ENCODE assay signal across 8 cellular contexts in the genomic region with DNA sequence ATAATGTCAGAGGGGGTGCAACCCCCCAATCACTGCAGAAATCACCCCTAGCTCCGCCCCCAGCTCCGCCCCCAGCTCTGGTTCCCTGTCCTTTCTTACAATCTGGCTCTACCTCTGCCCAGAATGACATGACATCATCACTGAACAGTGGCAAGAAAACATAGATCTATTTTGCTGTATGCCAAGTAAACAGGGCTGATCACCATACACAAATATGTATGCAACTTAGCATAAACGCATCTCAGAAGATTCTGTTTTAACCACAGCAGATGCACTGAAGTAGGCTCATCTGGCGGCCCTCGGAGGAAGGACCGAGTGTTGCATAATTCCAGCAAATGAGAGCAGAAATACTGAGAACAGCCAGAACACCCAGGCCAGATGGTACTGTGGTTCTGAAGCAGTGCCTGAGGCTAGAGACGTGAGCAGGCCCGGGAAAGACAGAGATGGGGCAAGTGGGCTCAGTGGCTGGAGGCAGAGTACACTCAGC.
A peak's percentile ranks its signal among the peaks of the same experiment; 100 is the strongest.
DNase-seq lines count a peak whose midpoint lies in the region; ATAC-seq and TF ChIP-seq lines count a peak whose summit lies in the region.

No MANE protein-coding gene starts in this region.

- H3K36me3 ChIP-seq in hepatocyte (replicated peaks; ENCODE audit: insufficient read depth, low read depth) (no peaks in the 10 kb centered on the region), thoracic aorta (peaks cover 5% of the 10 kb centered on the region), colonic mucosa (no peaks in the 10 kb centered on the region), neural progenitor cell (no peaks in the 10 kb centered on the region)

- H2AFZ ChIP-seq in hepatocyte (no peak overlapping the region), neural progenitor cell (replicated peaks) (no peak overlapping the region)

- H3K27ac ChIP-seq in hepatocyte (no peak overlapping the region), thoracic aorta (no peak overlapping the region), colonic mucosa (no peak overlapping the region), neural progenitor cell (no peak overlapping the region)

- no peaks in the 10 kb centered on the region for H3F3A ChIP-seq in neural progenitor cell (ENCODE audit: low read depth)

- no peak overlapping the region for H3K9ac ChIP-seq in colonic mucosa (ENCODE audit: low read depth in 2 of 2, low read length in 2 of 2)
- H3K9ac ChIP-seq in neural progenitor cell: no peak overlapping the region

- H3K9me3 Mint-ChIP-seq in activated naive CD4-positive, alpha-beta T cell treated with anti-CD3 and anti-CD28 coated beads for 36 hours: peaks cover 24% of the 10 kb centered on the region
- H3K9me3 Mint-ChIP-seq in neural progenitor cell: no peaks in the 10 kb centered on the region

- H3K9me3 ChIP-seq in hepatocyte (ENCODE audit: low read depth): no peaks in the 10 kb centered on the region
- no peaks in the 10 kb centered on the region for H3K9me3 ChIP-seq in thoracic aorta
- H3K9me3 ChIP-seq in colonic mucosa: no peaks in the 10 kb centered on the region
- H3K9me3 ChIP-seq in neural progenitor cell (ENCODE audit: low read depth): no peaks in the 10 kb centered on the region

- H4K20me1 ChIP-seq in hepatocyte (ENCODE audit: insufficient read depth, poor library complexity, severe bottlenecking) (no peaks in the 10 kb centered on the region), neural progenitor cell (ENCODE audit: low read depth) (no peaks in the 10 kb centered on the region)

- no peaks in the 10 kb centered on the region for H3K79me2 ChIP-seq in hepatocyte
- no peaks in the 10 kb centered on the region for H3K79me2 ChIP-seq in neural progenitor cell (ENCODE audit: low read depth)

- peaks cover 28% of the 10 kb centered on the region for H3K36me3 Mint-ChIP-seq in activated naive CD4-positive, alpha-beta T cell treated with anti-CD3 and anti-CD28 coated beads for 36 hours (ENCODE audit: low read depth)
- H3K36me3 Mint-ChIP-seq in neural progenitor cell: no peaks in the 10 kb centered on the region

- H3K27me3 ChIP-seq in hepatocyte (no peaks in the 10 kb centered on the region), thoracic aorta (replicated peaks; ENCODE audit: insufficient read depth) (no peaks in the 10 kb centered on the region), colonic mucosa (no peaks in the 10 kb centered on the region), neural progenitor cell (no peaks in the 10 kb centered on the region)

- WGBS in hepatocyte (ENCODE audit: low lambda C conversion rate, missing lambda C conversion rate): 78% methylated on average over 8 of the region's 8 CpGs

- H3K27me3 Mint-ChIP-seq in activated naive CD4-positive, alpha-beta T cell treated with anti-CD3 and anti-CD28 coated beads for 36 hours (ENCODE audit: low read depth): no peaks in the 10 kb centered on the region
- peaks cover 5% of the 10 kb centered on the region for H3K27me3 Mint-ChIP-seq in neural progenitor cell (ENCODE audit: insufficient read depth, low read depth)

- H3K4me3 Mint-ChIP-seq in activated naive CD4-positive, alpha-beta T cell treated with anti-CD3 and anti-CD28 coated beads for 36 hours: no peak overlapping the region
- no peak overlapping the region for H3K4me3 Mint-ChIP-seq in neural progenitor cell

- H3K4me3 ChIP-seq in hepatocyte (no peak overlapping the region), thoracic aorta (peak overlapping the region; percentile 5), colonic mucosa (no peak overlapping the region), neural progenitor cell (no peak overlapping the region)

- no peaks in the 10 kb centered on the region for H3K4me1 ChIP-seq in hepatocyte (ENCODE audit: insufficient read depth)
- peaks cover 49 to 67% of the 10 kb centered on the region in 2 donors for H3K4me1 ChIP-seq in thoracic aorta (ENCODE audit: control insufficient read depth in 1 of 2, low read depth in 2 of 2)
- H3K4me1 ChIP-seq in colonic mucosa: no peaks in the 10 kb centered on the region
- no peaks in the 10 kb centered on the region for H3K4me1 ChIP-seq in neural progenitor cell

- H3K4me1 Mint-ChIP-seq in activated naive CD4-positive, alpha-beta T cell treated with anti-CD3 and anti-CD28 coated beads for 36 hours (ENCODE audit: low read depth): peaks cover 86% of the 10 kb centered on the region
- peaks cover 3% of the 10 kb centered on the region for H3K4me1 Mint-ChIP-seq in neural progenitor cell

- intact Hi-C loops in activated naive CD4-positive, alpha-beta T cell treated with anti-CD3 and anti-CD28 coated beads for 36 hours (cut with micrococcal nuclease): no loop called here
- intact Hi-C loops in colonic mucosa (cut with DNase I): no loop called here

- no peak for ATAC-seq in thoracic aorta (ENCODE audit: insufficient number of reproducible peaks, low FRiP score, low read depth)

- CTCF ChIA-PET in activated naive CD4-positive, alpha-beta T cell treated with anti-CD3 and anti-CD28 coated beads for 36 hours (lab: Charles Lee): interaction anchor here (0.7 to 3.0 kb wide), 6 partner anchors 13 to 63 kb away, joined by 3 to 14 read pairs (median 6); no protein-coding TSS in a partner anchor

- peak; percentile 61 for DNase-seq in DMS 273 treated with DMSO at 0.1 percent for 48 hours (lab: John Stamatoyannopoulos, UW)
- DNase-seq in M059J (ENCODE audit: low read depth): peak; percentile 90
- DNase-seq in activated naive CD4-positive, alpha-beta T cell treated with anti-CD3 and anti-CD28 coated beads for 36 hours: peak; percentile 52
- peak; percentile 38 for DNase-seq in hepatocyte (ENCODE audit: low spot score)
- DNase-seq in thoracic aorta (ENCODE audit: low spot score): no peak
- no peak for DNase-seq in colonic mucosa
- DNase-seq in hepatic stellate cell (ENCODE audit: low spot score): no peak
- DNase-seq in neural progenitor cell (ENCODE audit: low spot score): no peak

- H3K4me2 ChIP-seq in hepatocyte: no peak overlapping the region
- H3K4me2 ChIP-seq in neural progenitor cell: no peak overlapping the region

- TF ChIP-seq CTCF in hepatocyte (IDR thresholded peaks at IDR 0.05; ENCODE audit: poor library complexity) (no peak), thoracic aorta (IDR thresholded peaks at IDR 0.05) (no peak), colonic mucosa (IDR thresholded peaks at IDR 0.05) (no peak), neural progenitor cell (IDR thresholded peaks at IDR 0.05) (no peak)

- peak overlapping the region; percentile 74 for H3K27ac Mint-ChIP-seq in activated naive CD4-positive, alpha-beta T cell treated with anti-CD3 and anti-CD28 coated beads for 36 hours
- no peak overlapping the region for H3K27ac Mint-ChIP-seq in neural progenitor cell

- no peaks in the 10 kb centered on the region for H3K9me2 ChIP-seq in hepatocyte (replicated peaks; ENCODE audit: insufficient read depth)

Comparison
In these comparisons a context has a peak if more than half of its experiments do, and no peak if none do; other contexts are left out.
1. DNase-seq: peak in DMS 273 treated with DMSO at 0.1 percent for 48 hours (single experiment), M059J (single experiment), activated naive CD4-positive, alpha-beta T cell treated with anti-CD3 and anti-CD28 coated beads for 36 hours (single experiment) and hepatocyte (single experiment); none in thoracic aorta (single experiment), colonic mucosa (single experiment), hepatic stellate cell (single experiment) and neural progenitor cell (single experiment).